In genomic region chr5:54517174-54517511, GRCh38 we compare ENCODE assay signal across 7 cellular contexts. TPM values are rescaled to one million over a fixed set of nuclear protein-coding genes. Genes with fewer than 3 reads are reported as not detected.
DNase-seq lines count a peak whose midpoint lies in the region; ATAC-seq and TF ChIP-seq lines count a peak whose summit lies in the region.

No MANE protein-coding gene starts in this region.

- H3K79me2 ChIP-seq in MM.1S (ENCODE audit: low read length) (peaks cover 44% of the 10 kb centered on the region), trophoblast cell (ENCODE audit: control insufficient read depth, insufficient read depth, low read length, poor library complexity) (peaks cover 22% of the 10 kb centered on the region)

- no peak overlapping the region for H4K91ac ChIP-seq in trophoblast cell (ENCODE audit: low read depth, low read length)

- no peak overlapping the region for H2AK5ac ChIP-seq in trophoblast cell (ENCODE audit: low read length)

- no peak overlapping the region for H2BK12ac ChIP-seq in trophoblast cell (ENCODE audit: low read length)

- H3K23ac ChIP-seq in trophoblast cell (ENCODE audit: low read length) = no peak overlapping the region

- no peak overlapping the region for H4K12ac ChIP-seq in trophoblast cell (ENCODE audit: low read depth, low read length)

- peaks cover 24% of the 10 kb centered on the region for H3K4me1 Mint-ChIP-seq in endothelial cell (ENCODE audit: unreplicated experiment)

- peaks cover 5% of the 10 kb centered on the region for H3K36me3 Mint-ChIP-seq in endothelial cell (ENCODE audit: low read depth, unreplicated experiment)

- no CpG with 5 or more reads among the region's 4 CpGs for WGBS in trophoblast cell (ENCODE audit: extremely low coverage, insufficient coverage, insufficient read length)

- TF ChIP-seq CTCF in MM.1S (IDR thresholded peaks at IDR 0.05; ENCODE audit: low read length) (no peak), endothelial cell (IDR thresholded peaks at IDR 0.05; ENCODE audit: unreplicated experiment) (no peak)

- no peaks in the 10 kb centered on the region; the same call in 1 of the 2 replicates for H3K36me3 ChIP-seq in MM.1S (replicated peaks; ENCODE audit: insufficient read depth, low read length)
- H3K36me3 ChIP-seq in trophoblast cell (ENCODE audit: control insufficient read depth in 1 of 2, insufficient read depth in 2 of 2, low read length in 2 of 2) = peaks cover 7 to 10% of the 10 kb centered on the region in 2 experiments

- no peak overlapping the region for H3K27ac Mint-ChIP-seq in endothelial cell (ENCODE audit: unreplicated experiment)

- H3K9me3 Mint-ChIP-seq in endothelial cell (ENCODE audit: unreplicated experiment) = no peaks in the 10 kb centered on the region

- H3K27ac ChIP-seq in MM.1S (ENCODE audit: low read length) (no peak overlapping the region), trophoblast cell (ENCODE audit: low read depth, low read length) (no peak overlapping the region)

- H2AFZ ChIP-seq in MM.1S (ENCODE audit: low read length) (peak overlapping the region; percentile 35; the same call in 1 of the 2 replicates), trophoblast cell (ENCODE audit: insufficient read depth, low read length, poor library complexity) (peak overlapping the region; percentile 23)

- peak overlapping the region; percentile 33 for H3K4me2 ChIP-seq in MM.1S (ENCODE audit: low read depth, low read length)
- H3K4me2 ChIP-seq in trophoblast cell (ENCODE audit: low read length) = peak overlapping the region; percentile 71

- peaks cover 15% of the 10 kb centered on the region for H3K79me1 ChIP-seq in trophoblast cell (ENCODE audit: low read length)

- no peak overlapping the region for H3K14ac ChIP-seq in trophoblast cell (ENCODE audit: low read length)

- no peaks in the 10 kb centered on the region for H3K27me3 ChIP-seq in MM.1S (replicated peaks; ENCODE audit: insufficient read depth, low read length)
- no peaks in the 10 kb centered on the region for H3K27me3 ChIP-seq in trophoblast cell (ENCODE audit: insufficient read depth, low read length)

- H3K4ac ChIP-seq in trophoblast cell (ENCODE audit: low read depth, low read length) = no peak overlapping the region

- ATAC-seq in GM19455 (IDR thresholded peaks at IDR 0.05; ENCODE audit: unreplicated experiment) (peak; percentile 13), HG02571 (IDR thresholded peaks at IDR 0.05; ENCODE audit: unreplicated experiment) (no peak)

- peaks cover 17% of the 10 kb centered on the region for H3F3A ChIP-seq in MM.1S (ENCODE audit: insufficient read depth, low read length)

- DNase-seq in MM.1S (no peak), endothelial cell (ENCODE audit: low spot score) (no peak), trophoblast cell (no peak), mucosa of gallbladder (ENCODE audit: low spot score) (no peak)
- no peak for DNase-seq in activated effector memory CD4-positive, alpha-beta T cell treated with anti-CD3 and anti-CD28 coated beads, Interleukin-2, amount 50 U/mL, for 16 hours

- no peaks in the 10 kb centered on the region for H4K20me1 ChIP-seq in MM.1S (ENCODE audit: insufficient read depth, low read length)

- H3K9ac ChIP-seq in MM.1S (ENCODE audit: low read length) (no peak overlapping the region), trophoblast cell (ENCODE audit: low read length) (no peak overlapping the region)

- H3K4me1 ChIP-seq in MM.1S (ENCODE audit: low read length) = peaks cover 22% of the 10 kb centered on the region
- H3K4me1 ChIP-seq in trophoblast cell (ENCODE audit: control insufficient read depth in 1 of 2, insufficient read depth in 2 of 2, low read length in 2 of 2) = peaks cover 12 to 19% of the 10 kb centered on the region in 2 experiments

- no peak overlapping the region for H2BK120ac ChIP-seq in trophoblast cell (ENCODE audit: insufficient read depth, low read length, poor library complexity)

- H3K27me3 Mint-ChIP-seq in endothelial cell (ENCODE audit: unreplicated experiment) = peaks cover 2% of the 10 kb centered on the region

- no peaks in the 10 kb centered on the region for H3K9me3 ChIP-seq in MM.1S (replicated peaks; ENCODE audit: insufficient read depth, low read length)
- H3K9me3 ChIP-seq in trophoblast cell (ENCODE audit: insufficient read depth, low read depth, low read length) = peaks cover 7% of the 10 kb centered on the region

- no peak overlapping the region for H3K18ac ChIP-seq in trophoblast cell (ENCODE audit: low read length)

- H4K8ac ChIP-seq in trophoblast cell (ENCODE audit: low read depth, low read length) = no peak overlapping the region

- H3K4me3 ChIP-seq in MM.1S (ENCODE audit: low read length) (peak overlapping the region; percentile 21; the same call in 1 of the 2 replicates), trophoblast cell (ENCODE audit: low read depth, low read length) (no peak overlapping the region)

- no peaks in the 10 kb centered on the region for H3K9me2 ChIP-seq in MM.1S (replicated peaks; ENCODE audit: insufficient read depth, low read length)

- peak overlapping the region; percentile 80 for H3K4me3 Mint-ChIP-seq in endothelial cell (ENCODE audit: unreplicated experiment)

- H2BK5ac ChIP-seq in trophoblast cell (ENCODE audit: low read depth, low read length, poor library complexity) = no peak overlapping the region

RNA-seq across cellular contexts. Expression of gene SNX18, which starts 0.4 kb away (rescaled TPM):
- total RNA-seq in endothelial cell (ENCODE audit: unreplicated experiment) = 22.3 TPM
- polyA plus RNA-seq in trophoblast cell (2013) = 13.2 and 13.6 TPM in 2 replicates
- total RNA-seq in mucosa of gallbladder = 49.9 TPM
